Comparison of ENCODE assay signal across 8 cellular contexts in genomic region chr3:45994661-45995369, GRCh38. TPM values are rescaled to one million over a fixed set of nuclear protein-coding genes. Genes with fewer than 3 reads are reported as not detected.
A peak's percentile ranks its signal among the peaks of the same experiment; 100 is the strongest.
DNase-seq lines count a peak whose midpoint lies in the region; ATAC-seq, FAIRE-seq and TF ChIP-seq lines count a peak whose summit lies in the region.

No MANE protein-coding gene starts in this region.

- peak overlapping the region; percentile 81 for H3K9ac ChIP-seq in HepG2 (ENCODE audit: insufficient read depth, low read depth, low read length)

- no peaks in the 10 kb centered on the region for H3K9me3 ChIP-seq in HepG2 (ENCODE audit: low read length)

- TF ChIP-seq POLR2A in HepG2 (IDR thresholded peaks at IDR 0.05; ENCODE audit: insufficient read depth in 1 of 2, low read depth in 2 of 2, low read length in 2 of 2) = no peak

- no TSS peak for BruUV-seq in HepG2 (replicated peaks; lab: Mats Ljungman, UMichigan)

- POLR2A ChIA-PET in HepG2 (lab: Yijun Ruan, JAX) = interaction anchor here (1.4 kb wide), 1 partner anchor 8 kb away, joined by 11 read pairs; no protein-coding TSS in a partner anchor

- peaks cover 19% of the 10 kb centered on the region for H3K79me2 ChIP-seq in HepG2 (ENCODE audit: insufficient read depth, low read length)

- no peaks in the 10 kb centered on the region for H4K20me1 ChIP-seq in HepG2 (ENCODE audit: insufficient read depth, low read length)

- whole genome bisulfite sequencing in HepG2 (ENCODE audit: low lambda C conversion rate) = 11% methylated on average over 16 of the region's 20 CpGs

- peak overlapping the region; percentile 52 for H3K27ac ChIP-seq in HepG2 (ENCODE audit: extremely low read length, insufficient read depth, low read length)

- ATAC-seq in HG03139 (IDR thresholded peaks at IDR 0.05; ENCODE audit: unreplicated experiment) (peak; percentile 8), HepG2 (peak; percentile 49)

- TF ChIP-seq CTCF in cardiac fibroblast (IDR thresholded peaks at IDR 0.05; ENCODE audit: low read depth, low read length) = no peak
- TF ChIP-seq CTCF in HepG2 (CRISPR knock-in tag; IDR thresholded peaks at IDR 0.05) = no peak

- H3K4me2 ChIP-seq in HepG2 (ENCODE audit: low read depth, low read length) = peak overlapping the region; percentile 82

- TF ChIP-seq EP300 in HepG2 (IDR thresholded peaks at IDR 0.05; ENCODE audit: low read depth in 2 of 2, low read length in 2 of 2) (no peak), HepG2 (CRISPR knock-in tag; IDR thresholded peaks at IDR 0.05; ENCODE audit: borderline replicate concordance) (no peak)

- TF ChIP-seq RAD21 in HepG2 (CRISPR knock-in tag; IDR thresholded peaks at IDR 0.05) = no peak

- intact Hi-C loops in HepG2 (cut with micrococcal nuclease; ENCODE audit: unreplicated experiment) = loop anchor here (1.0 kb wide), 1 partner anchor 9 kb away; no protein-coding TSS in a partner anchor

- no peak overlapping the region for H2AFZ ChIP-seq in HepG2 (ENCODE audit: low read length)

- peak; percentile 8 for FAIRE-seq in HepG2 (lab: Jason Lieb, UNC)

- H3K4me3 ChIP-seq in cardiac fibroblast (replicated peaks in 1 of 2; ENCODE audit: low read depth in 2 of 2, low read length in 2 of 2) (peak overlapping the region; percentile 74 to 85), HepG2 (replicated peaks in 1 of 3; ENCODE audit: insufficient read depth in 1 of 3, low read depth in 2 of 3, low read length in 3 of 3) (peak overlapping the region; percentile 94 to 99 (median 98))

- CTCF ChIA-PET in HepG2 (lab: Yijun Ruan, JAX; ENCODE audit: low intra/inter-chr PET ratio, low total read pairs) = no interaction called here

- no peaks in the 10 kb centered on the region for H3K36me3 ChIP-seq in HepG2 (replicated peaks in 1 of 2; ENCODE audit: control insufficient read depth in 1 of 2, insufficient read depth in 2 of 2, low read length in 2 of 2)

- peaks cover 0 to 13% of the 10 kb centered on the region in 2 experiments; a peak in 1 of 5 replicates for H3K27me3 ChIP-seq in HepG2 (ENCODE audit: control insufficient read depth in 1 of 2, insufficient read depth in 2 of 2, low read length in 2 of 2)

- peak; percentile 69 for DNase-seq in activated gamma-delta T cell treated with Interleukin-2 at 50 U/mL for 16 hours
- DNase-seq in activated gamma-delta T cell (lab: John Stamatoyannopoulos, UW) = no peak
- DNase-seq in T-helper 1 cell = peak; percentile 22 to 60 (median 40)
- peak; percentile 23 to 25 for DNase-seq in cardiac fibroblast (ENCODE audit: low read depth in 2 of 2)
- DNase-seq in HepG2 (ENCODE audit: low spot score) = peak; percentile 7
- peak; percentile 42 for DNase-seq in stimulated activated CD8-positive, alpha-beta memory T cell treated with anti-CD3 and anti-CD28 coated beads, Interleukin-12 subunit alpha, Interleukin-12 subunit beta, amount 100 ng/mL, for 24 hours (ENCODE audit: extremely low read depth)
- no peak for DNase-seq in cerebellar nuclear complex (lab: John Stamatoyannopoulos, UW)

- peaks cover 26% of the 10 kb centered on the region for H3K4me1 ChIP-seq in HepG2 (ENCODE audit: insufficient read depth, low read length)

- in situ Hi-C loops in HepG2 (cut with HindIII; ENCODE audit: extremely low pct_ligation_motif_present, low pct_unique_long_range_greater_than_20kb) = no loop called here

TF ChIP-seq in HepG2, 621 proteins besides CTCF, POLR2A, EP300 and RAD21 (continues in another document):
- TF ChIP-seq FOXA3 (CRISPR knock-in tag; IDR thresholded peaks at IDR 0.05) (no peak), ZBTB44 (CRISPR knock-in tag; IDR thresholded peaks at IDR 0.05) (no peak), MTF2 (CRISPR knock-in tag; IDR thresholded peaks at IDR 0.05; ENCODE audit: borderline replicate concordance) (no peak)

RNA-seq across cellular contexts. Expression of gene FYCO1, which starts 0.8 kb away (rescaled TPM):
- total RNA-seq in HepG2 (2016; rRNA removed; fragmentation: Illumina TruSeq; extraction: Trizol) = 2.7 and 4.9 TPM in 2 replicates
- 0.44 and 0.51 TPM in 2 replicates for total RNA-seq in HepG2 (2016; cell fraction: cytosol; rRNA removed; fragmentation: Illumina TruSeq; extraction: Trizol; ENCODE audit: low read depth)
- 2.3 and 4.4 TPM in 2 replicates for total RNA-seq in HepG2 (2016; cell fraction: insoluble cytoplasmic fraction; rRNA removed; fragmentation: Illumina TruSeq; extraction: Trizol)
- total RNA-seq in HepG2 (2016; cell fraction: membrane; rRNA removed; fragmentation: Illumina TruSeq; extraction: Trizol) = 1.7 and 1.8 TPM in 2 replicates
- 6.1 and 6.5 TPM in 2 replicates for total RNA-seq in HepG2 (2016; cell fraction: nucleus; rRNA removed; fragmentation: Illumina TruSeq; extraction: Trizol)
- polyA plus RNA-seq in HepG2 (2011; rRNA removed) = 4.2 and 6.0 TPM in 2 replicates
- polyA plus RNA-seq in HepG2 (2011; cell fraction: cytosol; rRNA removed) = 2.8 and 3.3 TPM in 2 replicates
- polyA plus RNA-seq in HepG2 (2011; cell fraction: nucleus; rRNA removed) = 7.9 and 8.8 TPM in 2 replicates
- polyA plus RNA-seq in HepG2 (2012) = 4.1 and 4.9 TPM in 2 replicates
- polyA plus RNA-seq in HepG2 (2016; cell fraction: cytosol; fragmentation: Illumina TruSeq; extraction: Trizol; ENCODE audit: low read depth) = 0.37 and 0.40 TPM in 2 replicates
- 4.1 and 5.1 TPM in 2 replicates for polyA plus RNA-seq in HepG2 (2016; cell fraction: insoluble cytoplasmic fraction; fragmentation: Illumina TruSeq; extraction: Trizol; ENCODE audit: low read depth)
- 0.71 and 0.74 TPM in 2 replicates for polyA plus RNA-seq in HepG2 (2016; cell fraction: membrane; fragmentation: Illumina TruSeq; extraction: Trizol; ENCODE audit: low read depth)
- 7.0 and 7.3 TPM in 2 replicates for polyA plus RNA-seq in HepG2 (2016; cell fraction: nucleus; fragmentation: Illumina TruSeq; extraction: Trizol; ENCODE audit: insufficient read depth, low read depth)
- 15.1 and 17.0 TPM in 2 replicates for polyA minus RNA-seq in HepG2 (2011; rRNA and poly(A)+ RNA removed; ENCODE audit: low replicate concordance)
- 3.4 and 4.2 TPM in 2 replicates for polyA minus RNA-seq in HepG2 (2011; cell fraction: cytosol; rRNA and poly(A)+ RNA removed)
- polyA minus RNA-seq in HepG2 (2011; cell fraction: nucleus; rRNA and poly(A)+ RNA removed) = 10.8 and 19.3 TPM in 2 replicates

RNA-seq across cellular contexts. Expression of gene XCR1, which starts 32.5 kb away (rescaled TPM):
- total RNA-seq in HepG2 (2016; rRNA removed; fragmentation: Illumina TruSeq; extraction: Trizol) = not detected in 2 replicates
- not detected in 2 replicates for total RNA-seq in HepG2 (2016; cell fraction: cytosol; rRNA removed; fragmentation: Illumina TruSeq; extraction: Trizol; ENCODE audit: low read depth)
- not detected in 2 replicates for total RNA-seq in HepG2 (2016; cell fraction: insoluble cytoplasmic fraction; rRNA removed; fragmentation: Illumina TruSeq; extraction: Trizol)
- not detected in 2 replicates for total RNA-seq in HepG2 (2016; cell fraction: membrane; rRNA removed; fragmentation: Illumina TruSeq; extraction: Trizol)
- total RNA-seq in HepG2 (2016; cell fraction: nucleus; rRNA removed; fragmentation: Illumina TruSeq; extraction: Trizol) = not detected in 2 replicates
- not detected in 2 replicates for polyA plus RNA-seq in HepG2 (2011; rRNA removed)
- polyA plus RNA-seq in HepG2 (2011; cell fraction: cytosol; rRNA removed) = not detected in 2 replicates
- not detected in 2 replicates for polyA plus RNA-seq in HepG2 (2011; cell fraction: nucleus; rRNA removed)
- polyA plus RNA-seq in HepG2 (2012) = not detected in 2 replicates
- polyA plus RNA-seq in HepG2 (2016; cell fraction: cytosol; fragmentation: Illumina TruSeq; extraction: Trizol; ENCODE audit: low read depth) = not detected in 2 replicates
- polyA plus RNA-seq in HepG2 (2016; cell fraction: insoluble cytoplasmic fraction; fragmentation: Illumina TruSeq; extraction: Trizol; ENCODE audit: low read depth) = not detected in 2 replicates
- polyA plus RNA-seq in HepG2 (2016; cell fraction: membrane; fragmentation: Illumina TruSeq; extraction: Trizol; ENCODE audit: low read depth) = not detected in 2 replicates
- polyA plus RNA-seq in HepG2 (2016; cell fraction: nucleus; fragmentation: Illumina TruSeq; extraction: Trizol; ENCODE audit: insufficient read depth, low read depth) = not detected in 2 replicates
- 0.05 TPM in 1 of 2 replicates, not detected in the other for polyA minus RNA-seq in HepG2 (2011; rRNA and poly(A)+ RNA removed; ENCODE audit: low replicate concordance)
- not detected in 2 replicates for polyA minus RNA-seq in HepG2 (2011; cell fraction: cytosol; rRNA and poly(A)+ RNA removed)
- not detected in 2 replicates for polyA minus RNA-seq in HepG2 (2011; cell fraction: nucleus; rRNA and poly(A)+ RNA removed)

RNA-seq across cellular contexts. Expression of gene CXCR6, which starts 51.6 kb away (rescaled TPM):
- total RNA-seq in HepG2 (2016; rRNA removed; fragmentation: Illumina TruSeq; extraction: Trizol) = not detected in 2 replicates
- not detected in 2 replicates for total RNA-seq in HepG2 (2016; cell fraction: cytosol; rRNA removed; fragmentation: Illumina TruSeq; extraction: Trizol; ENCODE audit: low read depth)
- not detected in 2 replicates for total RNA-seq in HepG2 (2016; cell fraction: insoluble cytoplasmic fraction; rRNA removed; fragmentation: Illumina TruSeq; extraction: Trizol)
- not detected in 2 replicates for total RNA-seq in HepG2 (2016; cell fraction: membrane; rRNA removed; fragmentation: Illumina TruSeq; extraction: Trizol)
- total RNA-seq in HepG2 (2016; cell fraction: nucleus; rRNA removed; fragmentation: Illumina TruSeq; extraction: Trizol) = not detected in 2 replicates
- polyA plus RNA-seq in HepG2 (2011; rRNA removed) = not detected in 2 replicates
- not detected in 2 replicates for polyA plus RNA-seq in HepG2 (2011; cell fraction: cytosol; rRNA removed)
- polyA plus RNA-seq in HepG2 (2011; cell fraction: nucleus; rRNA removed) = not detected in 2 replicates
- polyA plus RNA-seq in HepG2 (2012) = 0.07 and 0.17 TPM in 2 replicates
- not detected in 2 replicates for polyA plus RNA-seq in HepG2 (2016; cell fraction: cytosol; fragmentation: Illumina TruSeq; extraction: Trizol; ENCODE audit: low read depth)
- not detected in 2 replicates for polyA plus RNA-seq in HepG2 (2016; cell fraction: insoluble cytoplasmic fraction; fragmentation: Illumina TruSeq; extraction: Trizol; ENCODE audit: low read depth)
- polyA plus RNA-seq in HepG2 (2016; cell fraction: membrane; fragmentation: Illumina TruSeq; extraction: Trizol; ENCODE audit: low read depth) = not detected in 2 replicates
- not detected in 2 replicates for polyA plus RNA-seq in HepG2 (2016; cell fraction: nucleus; fragmentation: Illumina TruSeq; extraction: Trizol; ENCODE audit: insufficient read depth, low read depth)
- polyA minus RNA-seq in HepG2 (2011; rRNA and poly(A)+ RNA removed; ENCODE audit: low replicate concordance) = not detected in 2 replicates
- not detected in 2 replicates for polyA minus RNA-seq in HepG2 (2011; cell fraction: cytosol; rRNA and poly(A)+ RNA removed)
- not detected in 2 replicates for polyA minus RNA-seq in HepG2 (2011; cell fraction: nucleus; rRNA and poly(A)+ RNA removed)

Comparison
In these comparisons a context has a peak if more than half of its experiments do, and no peak if none do; other contexts are left out.
1. DNase-seq: peak in activated gamma-delta T cell treated with Interleukin-2 at 50 U/mL for 16 hours (single experiment), T-helper 1 cell (5 of 5), cardiac fibroblast (2 of 2), HepG2 (single experiment) and stimulated activated CD8-positive, alpha-beta memory T cell treated with anti-CD3 and anti-CD28 coated beads, Interleukin-12 subunit alpha, Interleukin-12 subunit beta, amount 100 ng/mL, for 24 hours (single experiment); none in activated gamma-delta T cell (single experiment) and cerebellar nuclear complex (0 of 2).